Comparison of ENCODE assay signal across 9 cellular contexts in the genomic region with DNA sequence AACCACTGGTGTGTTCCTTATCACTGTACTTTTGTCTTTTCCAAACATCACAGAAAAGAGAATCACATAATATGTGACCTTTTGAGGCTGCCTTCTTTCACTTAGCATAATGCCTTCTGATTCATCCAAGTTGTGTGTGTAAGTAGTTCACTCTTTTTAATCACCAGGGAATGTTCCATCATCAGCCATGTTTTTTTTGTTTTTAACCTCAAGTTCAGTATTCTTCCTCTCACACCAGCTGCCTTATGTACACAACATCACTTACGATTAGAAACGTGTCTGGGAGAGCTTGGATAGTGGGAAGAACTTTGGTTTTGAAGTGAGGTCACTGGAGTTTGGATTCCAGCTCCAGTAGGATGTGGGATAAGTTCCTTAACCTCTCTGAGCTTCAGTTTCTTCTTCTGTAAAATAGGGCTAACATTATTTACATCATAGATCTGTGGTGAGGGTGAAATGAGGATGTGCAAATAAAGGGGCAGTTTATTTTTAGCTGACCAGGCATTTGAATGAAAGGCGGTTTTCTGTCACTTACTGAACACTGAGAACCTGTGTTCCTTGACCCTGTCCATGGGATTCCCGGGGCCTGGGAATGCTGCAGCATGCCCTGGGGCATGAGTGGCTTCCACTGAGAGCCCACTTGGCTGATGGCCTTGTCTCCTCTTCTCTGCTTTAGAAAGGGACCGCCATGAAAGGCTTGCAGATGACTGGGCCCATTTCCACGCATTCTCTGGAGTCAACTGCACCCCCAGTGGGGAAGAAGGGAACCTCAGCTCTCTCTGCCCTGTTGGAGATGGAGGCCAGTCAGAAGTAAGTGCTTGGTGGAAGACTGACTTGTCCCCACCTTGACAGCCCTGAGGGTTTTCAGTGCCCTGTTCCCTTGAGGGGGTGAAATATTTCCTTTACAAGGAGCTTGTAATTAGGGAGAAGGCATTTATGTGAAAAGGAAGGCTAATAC.
A peak's percentile ranks its signal among the peaks of the same experiment; 100 is the strongest.
DNase-seq lines count a peak whose midpoint lies in the region; ATAC-seq, FAIRE-seq and TF ChIP-seq lines count a peak whose summit lies in the region.
"Had no signal": no experiment of that assay in that cellular context is flagged by ENCODE, and none has a peak within 500 bp of the region (broad histone marks: within the 10 kb centered on the region; RNA-seq: fewer than 3 reads in every experiment).

No MANE protein-coding gene starts in this region.

- peak in 1 of 2 donors; percentile 14 for DNase-seq in activated naive CD4-positive, alpha-beta T cell treated with anti-CD3 and anti-CD28 coated beads, Interleukin-2, amount 50 U/mL, for 72 hours (ENCODE audit: low spot score in 2 of 2)
- no peak for DNase-seq in activated naive CD4-positive, alpha-beta T cell (lab: John Stamatoyannopoulos, UW)
- DNase-seq in NCI-H69 (lab: John Stamatoyannopoulos, UW) (peak; percentile 18), endodermal cell (peak; percentile 70), HTR-8/SVneo (ENCODE audit: insufficient read length, low spot score) (no peak), urothelium cell line (ENCODE audit: low spot score) (no peak), posterior vena cava (ENCODE audit: low spot score) (no peak)
- DNase-seq: NCI-H526 had no signal

- H3K4me1 Mint-ChIP-seq in endodermal cell = no peaks in the 10 kb centered on the region
- peaks cover 21% of the 10 kb centered on the region for H3K4me1 Mint-ChIP-seq in stimulated activated memory B cell treated with anti-CD40 and anti-IgM and Interleukin-4, amounts not matched to agents 10 μg/mL and 1 μg/mL and 100 μg/mL, for 72 hours

- peaks cover 19 to 41% of the 10 kb centered on the region in 2 donors for H3K36me3 Mint-ChIP-seq in activated naive CD4-positive, alpha-beta T cell treated with anti-CD3 and anti-CD28 coated beads, Interleukin-2, amount 50 U/mL, for 72 hours
- H3K36me3 Mint-ChIP-seq in endodermal cell (ENCODE audit: low read depth) = peaks cover 76% of the 10 kb centered on the region
- H3K36me3 Mint-ChIP-seq in stimulated activated memory B cell treated with anti-CD40 and anti-IgM and Interleukin-4, amounts not matched to agents 10 μg/mL and 1 μg/mL and 100 μg/mL, for 72 hours = peaks cover 75% of the 10 kb centered on the region

- no peaks in the 10 kb centered on the region for H3K4me1 ChIP-seq in endodermal cell (ENCODE audit: control insufficient read depth, insufficient read depth, low read length)

- H3K36me3 ChIP-seq in endodermal cell (ENCODE audit: control insufficient read depth, insufficient read depth, low read length) = peaks cover 64% of the 10 kb centered on the region

- ATAC-seq in activated naive CD4-positive, alpha-beta T cell treated with anti-CD3 and anti-CD28 coated beads, Interleukin-2, amount 50 U/mL, for 72 hours = peak; percentile 71 to 87
- ATAC-seq in stimulated activated memory B cell treated with anti-CD40 and anti-IgM and Interleukin-4, amounts not matched to agents 10 μg/mL and 1 μg/mL and 100 μg/mL, for 72 hours = peak; percentile 64

- H3K27ac Mint-ChIP-seq in activated naive CD4-positive, alpha-beta T cell treated with anti-CD3 and anti-CD28 coated beads, Interleukin-2, amount 50 U/mL, for 72 hours = peak overlapping the region; percentile 34 to 65
- H3K27ac Mint-ChIP-seq in endodermal cell = no peak overlapping the region
- H3K27ac Mint-ChIP-seq in stimulated activated memory B cell treated with anti-CD40 and anti-IgM and Interleukin-4, amounts not matched to agents 10 μg/mL and 1 μg/mL and 100 μg/mL, for 72 hours = peak overlapping the region; percentile 64

- no peak overlapping the region for H3K4me3 ChIP-seq in endodermal cell (ENCODE audit: low read length)

- intact Hi-C loops in posterior vena cava (cut with DNase I) = no loop called here

- H3K9me3 ChIP-seq in endodermal cell (ENCODE audit: control insufficient read depth, low read length) = peaks cover 11% of the 10 kb centered on the region

- H3K4me3 Mint-ChIP-seq in endodermal cell = no peak overlapping the region
- H3K4me3 Mint-ChIP-seq in stimulated activated memory B cell treated with anti-CD40 and anti-IgM and Interleukin-4, amounts not matched to agents 10 μg/mL and 1 μg/mL and 100 μg/mL, for 72 hours = no peak overlapping the region

- WGBS in endodermal cell (ENCODE audit: insufficient coverage in 1 of 2, insufficient read length in 1 of 2), 2 experiments = 91 to 100% methylated on average over 2 to 6 of the region's 6 CpGs

- FAIRE-seq in HTR-8/SVneo (lab: Jason Lieb, UNC) (no peak), urothelium cell line (lab: Jason Lieb, UNC) (no peak)

- H3K27ac ChIP-seq in endodermal cell (ENCODE audit: low read depth, low read length) = no peak overlapping the region

- no peak overlapping the region for H3K9ac ChIP-seq in endodermal cell (ENCODE audit: extremely low read depth, low read length, poor library complexity, severe bottlenecking)

- no peaks in the 10 kb centered on the region for H3K9me3 Mint-ChIP-seq in activated naive CD4-positive, alpha-beta T cell treated with anti-CD3 and anti-CD28 coated beads, Interleukin-2, amount 50 U/mL, for 72 hours
- H3K9me3 Mint-ChIP-seq in endodermal cell = peaks cover 11% of the 10 kb centered on the region
- H3K9me3 Mint-ChIP-seq in stimulated activated memory B cell treated with anti-CD40 and anti-IgM and Interleukin-4, amounts not matched to agents 10 μg/mL and 1 μg/mL and 100 μg/mL, for 72 hours = no peaks in the 10 kb centered on the region

- no peaks in the 10 kb centered on the region for H3K27me3 Mint-ChIP-seq in endodermal cell (ENCODE audit: insufficient read depth)
- no peaks in the 10 kb centered on the region for H3K27me3 Mint-ChIP-seq in stimulated activated memory B cell treated with anti-CD40 and anti-IgM and Interleukin-4, amounts not matched to agents 10 μg/mL and 1 μg/mL and 100 μg/mL, for 72 hours

- TF ChIP-seq CTCF in endodermal cell (conservative IDR thresholded peaks at IDR 0.05) = peak; percentile 63

- H3K27me3 ChIP-seq in endodermal cell (ENCODE audit: control insufficient read depth, insufficient read depth, low read length, poor library complexity, severe bottlenecking) = no peaks in the 10 kb centered on the region

Comparison
In these comparisons a context has a peak if more than half of its experiments do, and no peak if none do; other contexts are left out.
1. DNase-seq: peak in NCI-H69 (single experiment) and endodermal cell (single experiment); none in activated naive CD4-positive, alpha-beta T cell (0 of 4), HTR-8/SVneo (single experiment), urothelium cell line (single experiment) and posterior vena cava (single experiment).